ENCODE assay signal across 8 cellular contexts in genomic region chr15:65869127-65869953, GRCh38. TPM values are rescaled to one million over a fixed set of nuclear protein-coding genes. Genes with fewer than 3 reads are reported as not detected.
DNase-seq lines count a peak whose midpoint lies in the region; ATAC-seq and TF ChIP-seq lines count a peak whose summit lies in the region.

RAB11A (plus strand) TSS chr15:65869491; CDS start chr15:65869586, 95 bp downstream.

- no peak for TF ChIP-seq CTCF in coronary artery (IDR thresholded peaks at IDR 0.05)

- peak within 1 kb of the TSS; percentile 100 for H3K4me3 Mint-ChIP-seq in activated CD4-positive, alpha-beta T cell treated with anti-CD3 and anti-CD28 coated beads, Interleukin-2, amount 10 ng/mL, durations not matched to agents 24 days and 14 days

- peaks cover 4% of the 10 kb centered on the region for H3K27me3 Mint-ChIP-seq in activated CD4-positive, alpha-beta T cell treated with anti-CD3 and anti-CD28 coated beads, Interleukin-2, amount 10 ng/mL, durations not matched to agents 24 days and 14 days

- DNase-seq in C1 segment of cervical spinal cord (lab: John Stamatoyannopoulos, UW) (peak; percentile 75 to 98 (median 94)), NCI-H526 (lab: John Stamatoyannopoulos, UW) (peak; percentile 95 to 98), coronary artery (ENCODE audit: low spot score) (peak; percentile 97), left kidney (ENCODE audit: low read depth, low spot score) (peak; percentile 99)
- peak; percentile 98 for DNase-seq in activated CD4-positive, alpha-beta T cell treated with anti-CD3 and anti-CD28 coated beads, Interleukin-2, amount 10 ng/mL, durations not matched to agents 24 days and 14 days
- DNase-seq in stimulated activated CD4-positive, alpha-beta T cell treated with anti-CD3 and anti-CD28 coated beads, Interleukin-2, amount 100 ng/mL, for 24 hours = peak; percentile 94 to 95

- H3K27ac Mint-ChIP-seq in activated CD4-positive, alpha-beta T cell treated with anti-CD3 and anti-CD28 coated beads, Interleukin-2, amount 10 ng/mL, durations not matched to agents 24 days and 14 days = peak within 1 kb of the TSS; percentile 99

- peaks cover 32% of the 10 kb centered on the region for H3K4me1 Mint-ChIP-seq in activated CD4-positive, alpha-beta T cell treated with anti-CD3 and anti-CD28 coated beads, Interleukin-2, amount 10 ng/mL, durations not matched to agents 24 days and 14 days

- peak within 1 kb of the TSS; percentile 86 for H3K4me3 ChIP-seq in coronary artery

- peak within 1 kb of the TSS; percentile 93 to 96 for H3K27ac ChIP-seq in coronary artery

- peaks cover 24% of the 10 kb centered on the region for H3K36me3 Mint-ChIP-seq in activated CD4-positive, alpha-beta T cell treated with anti-CD3 and anti-CD28 coated beads, Interleukin-2, amount 10 ng/mL, durations not matched to agents 24 days and 14 days (ENCODE audit: low read depth)

- intact Hi-C loops in activated CD4-positive, alpha-beta T cell treated with anti-CD3 and anti-CD28 coated beads, Interleukin-2, amount 10 ng/mL, durations not matched to agents 24 days and 14 days (cut with micrococcal nuclease) = loop anchor here (1.0 to 10.0 kb wide), 7 partner anchors 18 to 425 kb away; partner anchors contain the start of genes DENND4A, DIS3L and INTS14

- peak; percentile 85 for ATAC-seq in GM19324 (IDR thresholded peaks at IDR 0.05; ENCODE audit: low FRiP score, unreplicated experiment)
- ATAC-seq in HG03469 (IDR thresholded peaks at IDR 0.05; ENCODE audit: unreplicated experiment) = peak; percentile 67

- no peaks in the 10 kb centered on the region for H3K9me3 Mint-ChIP-seq in activated CD4-positive, alpha-beta T cell treated with anti-CD3 and anti-CD28 coated beads, Interleukin-2, amount 10 ng/mL, durations not matched to agents 24 days and 14 days

RNA-seq across cellular contexts. Expression of gene RAB11A, which starts in this region (rescaled TPM):
- 163 TPM in 2 replicates for total RNA-seq in activated CD4-positive, alpha-beta T cell treated with anti-CD3 and anti-CD28 coated beads, Interleukin-2, amount 10 ng/mL, durations not matched to agents 24 days and 14 days

Comparison
In these comparisons a context has a peak if more than half of its experiments do, and no peak if none do; other contexts are left out.
1. Peak in every context shown above with its lines: DNase-seq, ATAC-seq, H3K4me3 ChIP-seq and H3K27ac ChIP-seq.